8 cellular contexts compared by ENCODE assay signal in genomic region chr13:70960841-70961443, GRCh38.
DNase-seq lines count a peak whose midpoint lies in the region; ATAC-seq and TF ChIP-seq lines count a peak whose summit lies in the region.

No MANE protein-coding gene starts in this region.

- TF ChIP-seq CTCF in dorsolateral prefrontal cortex (IDR thresholded peaks at IDR 0.05 in 54 of 56, conservative IDR thresholded peaks at IDR 0.05 in 2 of 56; ENCODE audit: low read depth in 1 of 56, partially characterized antibody in 56 of 56) = peak; percentile 34 to 83 (median 66)

- ATAC-seq in GM21381 (IDR thresholded peaks at IDR 0.05; ENCODE audit: unreplicated experiment) = peak; percentile 64
- no peak for ATAC-seq in HG02870 (IDR thresholded peaks at IDR 0.05; ENCODE audit: unreplicated experiment)

- intact Hi-C loops in dorsolateral prefrontal cortex (cut with DNase I) = no loop called here

- peak overlapping the region in 1 of 59 donors; percentile 7 for H3K4me3 ChIP-seq in dorsolateral prefrontal cortex

- peaks cover 0 to 4% (median 0%) of the 10 kb centered on the region in 45 donors for H3K27me3 ChIP-seq in dorsolateral prefrontal cortex

- no peak overlapping the region for H3K27ac ChIP-seq in dorsolateral prefrontal cortex

- DNase-seq in AG20443 (ENCODE audit: low spot score) = peak; percentile 4
- peak; percentile 11 for DNase-seq in NCI-H460 (ENCODE audit: extremely low read depth, low read depth)
- DNase-seq in dorsolateral prefrontal cortex = no peak
- peak; percentile 47 for DNase-seq in pons (ENCODE audit: low spot score)
- DNase-seq in NCI-H226 = no peak
- no peak for DNase-seq in effector CD4-positive, alpha-beta T cell

Comparison
In these comparisons a context has a peak if more than half of its experiments do, and no peak if none do; other contexts are left out.
1. DNase-seq: peak in AG20443 (single experiment), NCI-H460 (single experiment) and pons (single experiment); none in dorsolateral prefrontal cortex (0 of 10), NCI-H226 (single experiment) and effector CD4-positive, alpha-beta T cell (single experiment).